ENCODE assay signal across 8 cellular contexts in the genomic region with DNA sequence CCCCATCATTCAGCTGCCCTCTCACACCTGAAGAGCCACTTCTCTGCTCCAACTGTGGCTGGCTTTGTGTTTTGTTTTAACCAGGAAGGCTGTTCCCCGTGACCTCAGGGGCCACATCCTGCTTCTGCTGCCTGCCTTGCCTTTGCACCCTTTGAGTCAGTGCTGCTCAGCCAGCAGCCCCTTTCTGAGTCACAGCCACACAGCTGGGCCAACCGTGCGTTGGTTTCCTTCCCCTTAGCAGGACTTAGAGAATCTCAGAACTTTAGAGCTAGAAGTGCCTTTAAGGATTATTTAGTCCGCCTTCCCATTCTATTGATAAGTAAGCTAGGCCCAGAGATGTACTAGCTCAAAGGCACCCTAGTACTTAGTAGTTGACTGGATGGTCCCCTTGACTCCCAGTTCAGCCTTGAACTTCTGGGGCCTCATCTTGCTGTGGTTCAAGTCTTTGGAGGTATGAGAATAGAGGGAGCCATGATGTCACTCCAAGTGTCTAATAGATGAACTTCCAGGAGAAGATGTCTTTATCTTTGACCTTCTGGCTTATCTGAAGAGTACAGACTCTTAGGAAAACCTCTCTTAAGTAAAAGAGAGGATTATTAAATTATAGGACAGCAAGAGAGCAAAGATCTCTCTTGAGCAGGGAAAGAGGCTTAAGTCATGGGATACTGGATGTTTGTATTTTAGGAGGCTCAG. TPM values are rescaled to one million over a fixed set of nuclear protein-coding genes. Genes with fewer than 3 reads are reported as not detected.
DNase-seq lines count a peak whose midpoint lies in the region; ATAC-seq, FAIRE-seq and TF ChIP-seq lines count a peak whose summit lies in the region.

No MANE protein-coding gene starts in this region.

- intact Hi-C loops in activated T-helper 1 cell treated with anti-CD3 and anti-CD28 coated beads, Interleukin-12 subunit alpha, Interleukin-12 subunit beta, Interleukin-2, Interleukin-4 antibody, amounts not matched to agents 30 ng/mL and 10 ng/mL and 1 ng/mL, durations not matched to agents 14 hours and 24 hours and 36 hours (cut with micrococcal nuclease) = loop anchor here (1.0 to 10.0 kb wide), 9 partner anchors 8 to 929 kb away; a partner anchor contains a TSS
- intact Hi-C loops in Right ventricle myocardium inferior (cut with DNase I) = no loop called here

- no peak for TF ChIP-seq CTCF in OCI-LY1 (IDR thresholded peaks at IDR 0.05; ENCODE audit: low read length)

- peaks cover 93% of the 10 kb centered on the region for H3K36me3 ChIP-seq in OCI-LY1 (ENCODE audit: insufficient read depth, low read length)

- peaks cover 73% of the 10 kb centered on the region for H3K36me3 Mint-ChIP-seq in activated T-helper 1 cell treated with anti-CD3 and anti-CD28 coated beads, Interleukin-12 subunit alpha, Interleukin-12 subunit beta, Interleukin-2, Interleukin-4 antibody, amounts not matched to agents 30 ng/mL and 10 ng/mL and 1 ng/mL, durations not matched to agents 14 hours and 24 hours and 36 hours (ENCODE audit: low read depth)

- H2AFZ ChIP-seq in OCI-LY1 (ENCODE audit: low read length) = no peak overlapping the region

- H3K9ac ChIP-seq in OCI-LY1 (ENCODE audit: low read length) = peak overlapping the region; percentile 32; the same call in 1 of the 2 replicates

- ATAC-seq in HG02763 (IDR thresholded peaks at IDR 0.05; ENCODE audit: unreplicated experiment) = peak; percentile 93
- ATAC-seq in Right ventricle myocardium inferior = peak; percentile 65

- H3K4me3 ChIP-seq in OCI-LY1 (ENCODE audit: low read depth, low read length, poor library complexity, severe bottlenecking) = no peak overlapping the region

- H3K4me3 Mint-ChIP-seq in activated T-helper 1 cell treated with anti-CD3 and anti-CD28 coated beads, Interleukin-12 subunit alpha, Interleukin-12 subunit beta, Interleukin-2, Interleukin-4 antibody, amounts not matched to agents 30 ng/mL and 10 ng/mL and 1 ng/mL, durations not matched to agents 14 hours and 24 hours and 36 hours = peak overlapping the region; percentile 80

- H4K20me1 ChIP-seq in OCI-LY1 (ENCODE audit: insufficient read depth, low read length) = no peaks in the 10 kb centered on the region

- peak overlapping the region; percentile 53 for H3K4me2 ChIP-seq in OCI-LY1 (ENCODE audit: low read length)

- H3K9me3 Mint-ChIP-seq in activated T-helper 1 cell treated with anti-CD3 and anti-CD28 coated beads, Interleukin-12 subunit alpha, Interleukin-12 subunit beta, Interleukin-2, Interleukin-4 antibody, amounts not matched to agents 30 ng/mL and 10 ng/mL and 1 ng/mL, durations not matched to agents 14 hours and 24 hours and 36 hours = no peaks in the 10 kb centered on the region

- H3K27ac ChIP-seq in OCI-LY1 (ENCODE audit: low read depth, low read length, poor library complexity, severe bottlenecking) = peak overlapping the region; percentile 87

- no peaks in the 10 kb centered on the region for H3K27me3 Mint-ChIP-seq in activated T-helper 1 cell treated with anti-CD3 and anti-CD28 coated beads, Interleukin-12 subunit alpha, Interleukin-12 subunit beta, Interleukin-2, Interleukin-4 antibody, amounts not matched to agents 30 ng/mL and 10 ng/mL and 1 ng/mL, durations not matched to agents 14 hours and 24 hours and 36 hours (ENCODE audit: insufficient read depth)

- H3F3A ChIP-seq in OCI-LY1 (ENCODE audit: insufficient read depth, low read length) = peaks cover 16% of the 10 kb centered on the region; the same call in 1 of the 2 replicates

- DNase-seq in activated T-helper 1 cell treated with anti-CD3 and anti-CD28 coated beads, Interleukin-12 subunit alpha, Interleukin-12 subunit beta, Interleukin-2, Interleukin-4 antibody, amounts not matched to agents 30 ng/mL and 10 ng/mL and 1 ng/mL, durations not matched to agents 14 hours and 24 hours and 36 hours (ENCODE audit: low spot score) = peak; percentile 89
- DNase-seq in Right ventricle myocardium inferior (ENCODE audit: missing footprints) (peak; percentile 76), HTR-8/SVneo (ENCODE audit: insufficient read length, low spot score) (no peak), NCI-H510A treated with DMSO at 0.1 percent for 48 hours (lab: John Stamatoyannopoulos, UW) (no peak)
- peak; percentile 85 for DNase-seq in stimulated activated CD4-positive, alpha-beta T cell treated with anti-CD3 and anti-CD28 coated beads, Interleukin-2, amount 100 ng/mL, for 4 hours (ENCODE audit: low read depth)

- H3K79me2 ChIP-seq in OCI-LY1 (ENCODE audit: insufficient read depth, low read length) = peaks cover 21% of the 10 kb centered on the region

- no peak for FAIRE-seq in HTR-8/SVneo (lab: Jason Lieb, UNC)

- peaks cover 90% of the 10 kb centered on the region for H3K4me1 Mint-ChIP-seq in activated T-helper 1 cell treated with anti-CD3 and anti-CD28 coated beads, Interleukin-12 subunit alpha, Interleukin-12 subunit beta, Interleukin-2, Interleukin-4 antibody, amounts not matched to agents 30 ng/mL and 10 ng/mL and 1 ng/mL, durations not matched to agents 14 hours and 24 hours and 36 hours (ENCODE audit: low read depth)

- no peaks in the 10 kb centered on the region for H3K9me3 ChIP-seq in OCI-LY1 (ENCODE audit: low read length)

- no peaks in the 10 kb centered on the region for H3K9me2 ChIP-seq in OCI-LY1 (ENCODE audit: low read depth, low read length)

- peak overlapping the region; percentile 96 for H3K27ac Mint-ChIP-seq in activated T-helper 1 cell treated with anti-CD3 and anti-CD28 coated beads, Interleukin-12 subunit alpha, Interleukin-12 subunit beta, Interleukin-2, Interleukin-4 antibody, amounts not matched to agents 30 ng/mL and 10 ng/mL and 1 ng/mL, durations not matched to agents 14 hours and 24 hours and 36 hours

- peak; percentile 44 for TF ChIP-seq POLR2A in GM15510 (IDR thresholded peaks at IDR 0.05; ENCODE audit: borderline replicate concordance, extremely low read depth, insufficient read length)

- no peaks in the 10 kb centered on the region for H3K27me3 ChIP-seq in OCI-LY1 (ENCODE audit: insufficient read depth, low read length)

- H3K4me1 ChIP-seq in OCI-LY1 (ENCODE audit: insufficient read depth, low read length, severe bottlenecking) = peaks cover 63% of the 10 kb centered on the region

RNA-seq across cellular contexts. Expression of a gene that starts 8.0 kb away (rescaled TPM):
- total RNA-seq in activated T-helper 1 cell treated with anti-CD3 and anti-CD28 coated beads, Interleukin-12 subunit alpha, Interleukin-12 subunit beta, Interleukin-2, Interleukin-4 antibody, amounts not matched to agents 30 ng/mL and 10 ng/mL and 1 ng/mL, durations not matched to agents 14 hours and 24 hours and 36 hours = 135 and 139 TPM in 2 replicates
- 41.4 TPM for total RNA-seq in Right ventricle myocardium inferior

Comparison
In these comparisons a context has a peak if more than half of its experiments do, and no peak if none do; other contexts are left out.
1. DNase-seq: peak in activated T-helper 1 cell treated with anti-CD3 and anti-CD28 coated beads, Interleukin-12 subunit alpha, Interleukin-12 subunit beta, Interleukin-2, Interleukin-4 antibody, amounts not matched to agents 30 ng/mL and 10 ng/mL and 1 ng/mL, durations not matched to agents 14 hours and 24 hours and 36 hours (single experiment), Right ventricle myocardium inferior (single experiment) and stimulated activated CD4-positive, alpha-beta T cell treated with anti-CD3 and anti-CD28 coated beads, Interleukin-2, amount 100 ng/mL, for 4 hours (single experiment); none in HTR-8/SVneo (single experiment) and NCI-H510A treated with DMSO at 0.1 percent for 48 hours (single experiment).